In the genomic region with DNA sequence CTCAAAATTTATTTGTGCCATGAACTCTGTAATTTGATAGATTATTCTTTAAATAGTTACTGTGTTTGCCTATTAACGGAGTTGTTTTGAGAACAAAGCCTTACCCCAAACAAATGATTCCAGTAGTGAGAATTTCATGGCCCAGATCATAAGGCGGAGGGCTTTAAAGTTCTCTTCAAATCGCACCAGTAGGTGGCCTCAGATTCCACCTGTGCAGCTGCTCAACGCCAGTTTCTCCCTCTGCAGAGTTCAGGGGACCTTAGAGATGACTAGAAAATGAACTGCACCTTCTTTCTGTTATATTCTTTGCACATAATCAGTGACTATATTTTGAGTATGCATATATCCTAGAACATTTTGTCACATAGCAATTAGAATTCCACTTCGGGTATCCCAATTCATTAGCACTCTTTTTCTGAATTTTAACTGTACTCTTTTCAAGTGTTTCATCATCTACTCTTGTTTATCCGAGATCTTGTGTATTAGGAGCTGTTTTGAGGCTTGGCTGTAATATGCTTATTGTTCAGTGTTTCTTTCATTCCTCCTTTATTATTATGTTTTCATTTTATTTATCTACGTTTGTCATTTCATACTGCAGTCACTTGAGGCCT, we compare ENCODE assay signal across 7 cellular contexts.
DNase-seq lines count a peak whose midpoint lies in the region; ATAC-seq and TF ChIP-seq lines count a peak whose summit lies in the region.

No MANE protein-coding gene starts in this region.

- H3K27ac ChIP-seq in SJCRH30 (no peak overlapping the region), gastroesophageal sphincter (no peak overlapping the region), upper lobe of left lung (no peak overlapping the region)

- DNase-seq in GM06990 (ENCODE audit: extremely low read depth, insufficient read length) (no peak), HuH-7.5 (ENCODE audit: low spot score) (peak; percentile 18), SJCRH30 (peak; percentile 34 to 58), upper lobe of left lung (no peak)
- DNase-seq in central memory CD4-positive, alpha-beta T cell: no peak
- DNase-seq in activated naive CD4-positive, alpha-beta T cell treated with anti-CD3 and anti-CD28 coated beads, Interleukin-2, amount 50 U/mL, for 72 hours (ENCODE audit: low spot score in 2 of 2): no peak

- WGBS in gastroesophageal sphincter (ENCODE audit: low coverage in 1 of 2), 2 donors: 45 to 54% methylated on average over 7 of the region's 7 CpGs
- 43 to 51% methylated on average over 7 of the region's 7 CpGs for WGBS in upper lobe of left lung, 2 donors

- no peaks in the 10 kb centered on the region for H3K9me3 Mint-ChIP-seq in activated naive CD4-positive, alpha-beta T cell treated with anti-CD3 and anti-CD28 coated beads, Interleukin-2, amount 50 U/mL, for 72 hours

- H3K4me3 ChIP-seq in GM06990 (replicated peaks; ENCODE audit: low read depth, low read length) (no peak overlapping the region), SJCRH30 (no peak overlapping the region), gastroesophageal sphincter (no peak overlapping the region), upper lobe of left lung (no peak overlapping the region)

- ATAC-seq in gastroesophageal sphincter (no peak), upper lobe of left lung (ENCODE audit: low FRiP score in 2 of 2) (no peak)
- no peak for ATAC-seq in activated naive CD4-positive, alpha-beta T cell treated with anti-CD3 and anti-CD28 coated beads, Interleukin-2, amount 50 U/mL, for 72 hours

- H3K4me1 ChIP-seq in SJCRH30: no peaks in the 10 kb centered on the region; the same call in 1 of the 2 replicates
- H3K4me1 ChIP-seq in gastroesophageal sphincter: no peaks in the 10 kb centered on the region
- H3K4me1 ChIP-seq in upper lobe of left lung: peaks cover 0 to 5% (median 0%) of the 10 kb centered on the region in 4 donors

- no peaks in the 10 kb centered on the region for H3K9me3 ChIP-seq in SJCRH30 (replicated peaks)
- H3K9me3 ChIP-seq in gastroesophageal sphincter: no peaks in the 10 kb centered on the region
- H3K9me3 ChIP-seq in upper lobe of left lung: no peaks in the 10 kb centered on the region

- TF ChIP-seq POLR2A in gastroesophageal sphincter (IDR thresholded peaks at IDR 0.05): no peak
- no peak for TF ChIP-seq POLR2A in upper lobe of left lung (IDR thresholded peaks at IDR 0.05)

- no peaks in the 10 kb centered on the region for H3K27me3 ChIP-seq in GM06990 (replicated peaks; ENCODE audit: control insufficient read depth, insufficient read depth, low read length)
- no peaks in the 10 kb centered on the region for H3K27me3 ChIP-seq in SJCRH30
- H3K27me3 ChIP-seq in gastroesophageal sphincter: no peaks in the 10 kb centered on the region
- H3K27me3 ChIP-seq in upper lobe of left lung: no peaks in the 10 kb centered on the region

- H3K36me3 ChIP-seq in GM06990 (ENCODE audit: control insufficient read depth, insufficient read depth, low read length) (no peaks in the 10 kb centered on the region), SJCRH30 (peaks cover 33% of the 10 kb centered on the region), gastroesophageal sphincter (peaks cover 0 to 17% of the 10 kb centered on the region in 2 donors), upper lobe of left lung (no peaks in the 10 kb centered on the region)

- H3K36me3 Mint-ChIP-seq in activated naive CD4-positive, alpha-beta T cell treated with anti-CD3 and anti-CD28 coated beads, Interleukin-2, amount 50 U/mL, for 72 hours: no peaks in the 10 kb centered on the region

- no peak overlapping the region for H3K27ac Mint-ChIP-seq in activated naive CD4-positive, alpha-beta T cell treated with anti-CD3 and anti-CD28 coated beads, Interleukin-2, amount 50 U/mL, for 72 hours

- TF ChIP-seq EP300 in gastroesophageal sphincter (IDR thresholded peaks at IDR 0.05) (no peak), upper lobe of left lung (IDR thresholded peaks at IDR 0.05) (no peak)

- TF ChIP-seq CTCF in GM06990 (IDR thresholded peaks at IDR 0.05; ENCODE audit: insufficient read depth, low read length, poor library complexity, severe bottlenecking): peak; percentile 67
- peak in 3 of 4 experiments; percentile 8 to 46 (median 16) for TF ChIP-seq CTCF in gastroesophageal sphincter (IDR thresholded peaks at IDR 0.05)
- peak in 5 of 6 experiments; percentile 20 to 32 (median 30) for TF ChIP-seq CTCF in upper lobe of left lung (IDR thresholded peaks at IDR 0.05)

Comparison
In these comparisons a context has a peak if more than half of its experiments do, and no peak if none do; other contexts are left out.
1. DNase-seq: peak in HuH-7.5 (single experiment) and SJCRH30 (2 of 2); none in GM06990 (single experiment), upper lobe of left lung (0 of 2), central memory CD4-positive, alpha-beta T cell (single experiment) and activated naive CD4-positive, alpha-beta T cell treated with anti-CD3 and anti-CD28 coated beads, Interleukin-2, amount 50 U/mL, for 72 hours (0 of 2).
2. CTCF ChIP-seq: peak in every context shown above with its lines; median percentile 67 in GM06990; 30 in upper lobe of left lung; 16 in gastroesophageal sphincter.